Comparison of ENCODE assay signal across 14 cellular contexts in the genomic region with DNA sequence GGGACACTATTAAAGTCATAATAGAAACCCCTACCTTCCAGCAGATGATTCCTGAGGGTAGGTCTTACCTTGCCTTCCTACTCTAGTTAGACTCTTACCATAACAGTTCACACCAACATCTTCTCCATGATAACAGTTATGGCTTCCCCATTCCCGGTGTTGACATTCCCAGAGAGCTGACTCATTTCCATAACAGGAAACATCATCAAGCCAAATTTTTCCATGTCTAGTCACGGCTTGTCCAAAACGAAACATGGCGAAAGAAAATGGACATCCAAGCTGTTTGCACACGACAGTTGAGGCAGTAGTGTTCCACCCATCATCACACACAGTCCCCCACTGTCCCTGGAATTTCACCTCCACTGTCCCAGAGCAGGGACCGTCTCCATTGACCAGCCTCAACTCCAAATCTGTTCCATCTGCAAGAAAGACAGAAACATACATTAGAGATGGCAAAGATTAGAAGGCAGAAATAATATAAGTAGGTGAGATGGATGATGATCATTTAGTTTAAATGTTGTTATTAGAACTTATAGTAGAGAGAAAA. TPM values are rescaled to one million over a fixed set of nuclear protein-coding genes. Genes with fewer than 3 reads are reported as not detected.
A peak's percentile ranks its signal among the peaks of the same experiment; 100 is the strongest.
DNase-seq lines count a peak whose midpoint lies in the region; TF ChIP-seq lines count a peak whose summit lies in the region.
"Had no signal": no experiment of that assay in that cellular context is flagged by ENCODE, and none has a peak within 500 bp of the region (broad histone marks: within the 10 kb centered on the region; RNA-seq: fewer than 3 reads in every experiment).

No MANE protein-coding gene starts in this region.

- no peak for TF ChIP-seq POLR2A in prostate gland (IDR thresholded peaks at IDR 0.05)

- no peak overlapping the region for H3K14ac ChIP-seq in mesenchymal stem cell (ENCODE audit: low read length in 2 of 2)

- no peak overlapping the region for H2BK120ac ChIP-seq in mesenchymal stem cell (ENCODE audit: low read depth, low read length)

- H3K4me2 ChIP-seq in mesenchymal stem cell (ENCODE audit: low read length, poor library complexity, severe bottlenecking): peak overlapping the region; percentile 33

- in situ Hi-C loops in brain microvascular endothelial cell (cut with HindIII; ENCODE audit: low pct_ligation_motif_present, low sequenced_read_pairs): no loop called here

- no peak overlapping the region for H2BK5ac ChIP-seq in mesenchymal stem cell (ENCODE audit: low read depth, low read length, poor library complexity, severe bottlenecking)

- H3K9me3 ChIP-seq in mesenchymal stem cell (ENCODE audit: control insufficient read depth, low read length): no peaks in the 10 kb centered on the region
- no peaks in the 10 kb centered on the region for H3K9me3 ChIP-seq in prostate gland
- H3K9me3 ChIP-seq: Peyer's patch had no signal

- no peak overlapping the region for H3K27ac Mint-ChIP-seq in CD14-positive monocyte
- H3K27ac Mint-ChIP-seq: activated naive CD8-positive, alpha-beta T cell treated with anti-CD3 and anti-CD28 coated beads, Interleukin-2, amount 50 U/mL, for 24 hours had no signal

- peak overlapping the region in 1 of 2 experiments; percentile 67 for H3K18ac ChIP-seq in mesenchymal stem cell (ENCODE audit: low read depth in 1 of 2, low read length in 2 of 2)

- no peak overlapping the region for H3K23ac ChIP-seq in mesenchymal stem cell (ENCODE audit: low read length in 2 of 2)

- peak overlapping the region in 1 of 2 experiments; percentile 89 for H2BK12ac ChIP-seq in mesenchymal stem cell (ENCODE audit: low read length in 2 of 2)

- H3K4me3 Mint-ChIP-seq in CD14-positive monocyte: no peak overlapping the region
- H3K4me3 Mint-ChIP-seq: activated naive CD8-positive, alpha-beta T cell treated with anti-CD3 and anti-CD28 coated beads, Interleukin-2, amount 50 U/mL, for 24 hours had no signal

- DNase-seq in AG20443 (ENCODE audit: low spot score) (peak; percentile 56), LHCN-M2 (ENCODE audit: low read depth) (peak; percentile 84), brain microvascular endothelial cell (peak; percentile 79), mesenchymal stem cell (peak; percentile 83), C1 segment of cervical spinal cord (lab: John Stamatoyannopoulos, UW) (no peak), prostate gland (ENCODE audit: low spot score) (no peak), CD14-positive monocyte (ENCODE audit: low spot score) (no peak)
- DNase-seq in stimulated activated naive CD4-positive, alpha-beta T cell (lab: John Stamatoyannopoulos, UW): no peak
- DNase-seq: activated CD8-positive, alpha-beta memory T cell treated with anti-CD3 and anti-CD28 coated beads, Interleukin-2, amount 50 U/mL, for 4 hours; activated naive CD8-positive, alpha-beta T cell treated with anti-CD3 and anti-CD28 coated beads, Interleukin-2, amount 50 U/mL, for 24 hours; NCI-H1048; NCI-H446 treated with DMSO at 0.1 percent for 48 hours; Peyer's patch had no signal

- H2BK15ac ChIP-seq in mesenchymal stem cell (ENCODE audit: low read depth, poor library complexity, severe bottlenecking): no peak overlapping the region

- H4K8ac ChIP-seq in mesenchymal stem cell (ENCODE audit: low read length): peak overlapping the region; percentile 35

- H3K4me1 ChIP-seq in mesenchymal stem cell (ENCODE audit: control insufficient read depth, insufficient read depth, low read depth, low read length) (peaks cover 4% of the 10 kb centered on the region), prostate gland (replicated peaks) (no peaks in the 10 kb centered on the region)
- H3K4me1 ChIP-seq: Peyer's patch had no signal

- peaks cover 0 to 1% (median 0%) of the 10 kb centered on the region in 7 donors for H3K9me3 Mint-ChIP-seq in CD14-positive monocyte
- H3K9me3 Mint-ChIP-seq: activated naive CD8-positive, alpha-beta T cell treated with anti-CD3 and anti-CD28 coated beads, Interleukin-2, amount 50 U/mL, for 24 hours had no signal

- no peaks in the 10 kb centered on the region for H3K79me1 ChIP-seq in mesenchymal stem cell (replicated peaks; ENCODE audit: low read length, poor library complexity, severe bottlenecking)

- peak overlapping the region in 1 of 2 experiments; percentile 13 for H3K4ac ChIP-seq in mesenchymal stem cell (ENCODE audit: low read depth in 1 of 2, low read length in 2 of 2)

- H3K27ac ChIP-seq in brain microvascular endothelial cell (peak overlapping the region; percentile 45), mesenchymal stem cell (ENCODE audit: low read length, poor library complexity, severe bottlenecking) (peak overlapping the region; percentile 53), prostate gland (no peak overlapping the region)
- H3K27ac ChIP-seq: Peyer's patch had no signal

- 18% methylated on average over 5 of the region's 6 CpGs for WGBS in mesenchymal stem cell
- WGBS in prostate gland: 82% methylated on average over 6 of the region's 6 CpGs

- H3K4me1 Mint-ChIP-seq in CD14-positive monocyte: no peaks in the 10 kb centered on the region
- H3K4me1 Mint-ChIP-seq: activated naive CD8-positive, alpha-beta T cell treated with anti-CD3 and anti-CD28 coated beads, Interleukin-2, amount 50 U/mL, for 24 hours had no signal

- H3K27me3 ChIP-seq in brain microvascular endothelial cell (replicated peaks) (no peaks in the 10 kb centered on the region), mesenchymal stem cell (ENCODE audit: control insufficient read depth in 1 of 2, insufficient read depth in 1 of 2, low read length in 2 of 2) (no peaks in the 10 kb centered on the region), prostate gland (replicated peaks; ENCODE audit: insufficient read depth) (peaks cover 2% of the 10 kb centered on the region)
- H3K27me3 ChIP-seq: Peyer's patch had no signal

- H3K4me3 ChIP-seq in brain microvascular endothelial cell (ENCODE audit: low read depth, low read length): no peak overlapping the region
- no peak overlapping the region for H3K4me3 ChIP-seq in mesenchymal stem cell (ENCODE audit: insufficient read depth in 1 of 2, low read depth in 1 of 2, low read length in 2 of 2)
- no peak overlapping the region for H3K4me3 ChIP-seq in prostate gland
- H3K4me3 ChIP-seq: lung, Peyer's patch had no signal

- peak overlapping the region; percentile 66 for H2AFZ ChIP-seq in mesenchymal stem cell (ENCODE audit: low read depth, low read length)

- no peak overlapping the region for H2AK5ac ChIP-seq in mesenchymal stem cell (ENCODE audit: low read length, severe bottlenecking)

- H3K9ac ChIP-seq in mesenchymal stem cell (ENCODE audit: low read length): no peak overlapping the region

- no peak for TF ChIP-seq CTCF in brain microvascular endothelial cell (IDR thresholded peaks at IDR 0.05; ENCODE audit: low read depth, low read length, missing control alignments)
- TF ChIP-seq CTCF in prostate gland (IDR thresholded peaks at IDR 0.05): no peak
- no peak for TF ChIP-seq CTCF in CD14-positive monocyte (IDR thresholded peaks at IDR 0.05)

- H3K36me3 ChIP-seq in brain microvascular endothelial cell (replicated peaks) (no peaks in the 10 kb centered on the region), mesenchymal stem cell (ENCODE audit: control insufficient read depth in 1 of 2, insufficient read depth in 2 of 2, low read depth in 1 of 2, low read length in 2 of 2) (no peaks in the 10 kb centered on the region), prostate gland (no peaks in the 10 kb centered on the region)
- H3K36me3 ChIP-seq: Peyer's patch had no signal

- H3K27me3 Mint-ChIP-seq in CD14-positive monocyte (ENCODE audit: low read depth in 3 of 3): peaks cover 0 to 2% (median 2%) of the 10 kb centered on the region in 3 donors

- H3K36me3 Mint-ChIP-seq in CD14-positive monocyte: no peaks in the 10 kb centered on the region

- H4K91ac ChIP-seq in mesenchymal stem cell (ENCODE audit: low read length): peak overlapping the region; percentile 57

- intact Hi-C loops in prostate gland (cut with DNase I) (no loop called here), CD14-positive monocyte (cut with micrococcal nuclease) (no loop called here)

RNA-seq across cellular contexts. Expression of gene CD163L1, which starts 10.6 kb away (rescaled TPM):
- total RNA-seq in LHCN-M2 (2014; rRNA removed): 3.7 and 11.2 TPM in 2 replicates
- 4.3 TPM for polyA plus RNA-seq in LHCN-M2 (2012)
- polyA plus RNA-seq in mesenchymal stem cell (2013, experiment 1 of 2): 2.1 TPM
- polyA plus RNA-seq in mesenchymal stem cell (2013, experiment 2 of 2): 2.7 TPM
- 1 to 10 TPM in 1 of 2 donors, not detected in 1; 8.2 TPM for total RNA-seq in prostate gland
- polyA plus RNA-seq in CD14-positive monocyte: 1 to 10 TPM; 1.0 to 1.1 TPM

Comparison
In these comparisons a context has a peak if more than half of its experiments do, and no peak if none do; other contexts are left out.
1. DNase-seq: peak in AG20443 (single experiment), LHCN-M2 (single experiment), brain microvascular endothelial cell (single experiment) and mesenchymal stem cell (single experiment); none in C1 segment of cervical spinal cord (0 of 14), stimulated activated naive CD4-positive, alpha-beta T cell (0 of 6), prostate gland (single experiment) and CD14-positive monocyte (single experiment).
2. H3K27ac ChIP-seq: peak in brain microvascular endothelial cell (single experiment) and mesenchymal stem cell (single experiment); none in prostate gland (0 of 2).